Comparison of ENCODE assay signal across 19 cellular contexts in genomic region chr14:90499121-90499520, GRCh38.
"Had no signal": no experiment of that assay in that cellular context is flagged by ENCODE, and none has a peak within 500 bp of the region (broad histone marks: within the 10 kb centered on the region; RNA-seq: fewer than 3 reads in every experiment).

No MANE protein-coding gene starts in this region.

- H3K36me3 ChIP-seq: esophagus muscularis mucosa, gastrocnemius medialis, left ventricle myocardium inferior, right atrium auricular region, tibial nerve, upper lobe of right lung had no signal

- H3K4me3 ChIP-seq: esophagus muscularis mucosa, gastrocnemius medialis, left ventricle myocardium inferior, lung, right atrium auricular region, tibial nerve, upper lobe of right lung had no signal

- H3K27me3 ChIP-seq: esophagus muscularis mucosa, gastrocnemius medialis, right atrium auricular region, tibial nerve, upper lobe of right lung had no signal

- DNase-seq: effector memory CD4-positive, alpha-beta T cell; gastrocnemius medialis; glutamatergic neuron; immature natural killer cell; kidney; left cardiac atrium; left ventricle myocardium inferior; mesendoderm; naive thymus-derived CD4-positive, alpha-beta T cell; nephron progenitor cell; small intestine; stimulated activated CD4-positive, alpha-beta T cell treated with anti-CD3 and anti-CD28 coated beads, Interleukin-4, amount 100 ng/mL, for 24 hours; upper lobe of right lung had no signal

- H3K4me1 ChIP-seq: gastrocnemius medialis, right atrium auricular region, tibial nerve, upper lobe of right lung had no signal

- H3K9me3 ChIP-seq: esophagus muscularis mucosa, gastrocnemius medialis, left ventricle myocardium inferior, right atrium auricular region, tibial nerve, upper lobe of right lung had no signal

- H3K27ac ChIP-seq: epithelial cell of prostate, esophagus muscularis mucosa, gastrocnemius medialis, left ventricle myocardium inferior, right atrium auricular region, tibial nerve, upper lobe of right lung had no signal

- ATAC-seq: gastrocnemius medialis; left cardiac atrium; naive thymus-derived CD4-positive, alpha-beta T cell; stimulated activated memory B cell treated with anti-CD40 and anti-IgM and Interleukin-4, amounts not matched to agents 10 μg/mL and 1 μg/mL and 100 μg/mL, for 72 hours; upper lobe of right lung had no signal
